In genomic region chr13:78160793-78161192, GRCh38 we compare ENCODE assay signal across 10 cellular contexts.
A peak's percentile ranks its signal among the peaks of the same experiment; 100 is the strongest.
DNase-seq lines count a peak whose midpoint lies in the region; ATAC-seq and TF ChIP-seq lines count a peak whose summit lies in the region.
"Had no signal": no experiment of that assay in that cellular context is flagged by ENCODE, and none has a peak within 500 bp of the region (broad histone marks: within the 10 kb centered on the region; RNA-seq: fewer than 3 reads in every experiment).

No MANE protein-coding gene starts in this region.

- in situ Hi-C loops in gastrocnemius medialis (cut with MboI; ENCODE audit: low sequenced_read_pairs in 4 of 4): no loop called here

- ATAC-seq in gastrocnemius medialis: no peak

- 42% methylated on average over 2 of the region's 2 CpGs for WGBS in suprapubic skin

- H3K9me3 ChIP-seq in suprapubic skin (no peaks in the 10 kb centered on the region), gastrocnemius medialis (no peaks in the 10 kb centered on the region)

- intact Hi-C loops in gastrocnemius medialis (cut with DNase I; ENCODE audit: low total_unique reads): no loop called here

- TF ChIP-seq EP300 in suprapubic skin (IDR thresholded peaks at IDR 0.05): no peak

- H3K27ac ChIP-seq in suprapubic skin: no peak overlapping the region
- no peak overlapping the region for H3K27ac ChIP-seq in gastrocnemius medialis

- H3K4me3 ChIP-seq in fibroblast of the aortic adventitia (ENCODE audit: low read depth, low read length) (no peak overlapping the region), suprapubic skin (no peak overlapping the region), gastrocnemius medialis (no peak overlapping the region)

- H3K27me3 ChIP-seq in suprapubic skin: no peaks in the 10 kb centered on the region
- H3K27me3 ChIP-seq in gastrocnemius medialis: no peaks in the 10 kb centered on the region

- TF ChIP-seq POLR2A in suprapubic skin (IDR thresholded peaks at IDR 0.05) (no peak), gastrocnemius medialis (IDR thresholded peaks at IDR 0.05) (no peak)

- TF ChIP-seq CTCF in fibroblast of the aortic adventitia (IDR thresholded peaks at IDR 0.05; ENCODE audit: insufficient read depth, low read length) (no peak), suprapubic skin (IDR thresholded peaks at IDR 0.05) (no peak), gastrocnemius medialis (IDR thresholded peaks at IDR 0.05 in 4 of 5, conservative IDR thresholded peaks at IDR 0.05 in 1 of 5) (no peak)

- H3K4me1 ChIP-seq in suprapubic skin (no peaks in the 10 kb centered on the region), gastrocnemius medialis (no peaks in the 10 kb centered on the region)

- DNase-seq in Daoy (ENCODE audit: low read depth) (peak; percentile 21), H4 (ENCODE audit: low spot score) (peak; percentile 35), NCI-H69 (lab: John Stamatoyannopoulos, UW) (peak; percentile 4), fibroblast of the aortic adventitia (ENCODE audit: low read depth) (peak; percentile 58), NCI-H2227 treated with DMSO at 0.1 percent for 48 hours (lab: John Stamatoyannopoulos, UW) (no peak), suprapubic skin (ENCODE audit: low spot score in 2 of 2) (no peak), gastrocnemius medialis (no peak)
- DNase-seq in activated T-cell treated with anti-CD3 and anti-CD28 coated beads, Interleukin-2, amount 50 U/mL, for 48 hours: no peak
- DNase-seq: activated CD8-positive, alpha-beta memory T cell treated with anti-CD3 and anti-CD28 coated beads, Interleukin-2, amount 50 U/mL, for 4 hours; NK-92 treated with Interleukin-12 subunit alpha and Interleukin-12 subunit beta, amount 100 ng/mL, for 24 hours had no signal

- H3K36me3 ChIP-seq in suprapubic skin (no peaks in the 10 kb centered on the region), gastrocnemius medialis (no peaks in the 10 kb centered on the region)

Comparison
In these comparisons a context has a peak if more than half of its experiments do, and no peak if none do; other contexts are left out.
1. DNase-seq: peak in Daoy (single experiment), H4 (single experiment), NCI-H69 (single experiment) and fibroblast of the aortic adventitia (single experiment); none in NCI-H2227 treated with DMSO at 0.1 percent for 48 hours (single experiment), activated T-cell treated with anti-CD3 and anti-CD28 coated beads, Interleukin-2, amount 50 U/mL, for 48 hours (0 of 2), suprapubic skin (0 of 2) and gastrocnemius medialis (0 of 2).